In the genomic region with DNA sequence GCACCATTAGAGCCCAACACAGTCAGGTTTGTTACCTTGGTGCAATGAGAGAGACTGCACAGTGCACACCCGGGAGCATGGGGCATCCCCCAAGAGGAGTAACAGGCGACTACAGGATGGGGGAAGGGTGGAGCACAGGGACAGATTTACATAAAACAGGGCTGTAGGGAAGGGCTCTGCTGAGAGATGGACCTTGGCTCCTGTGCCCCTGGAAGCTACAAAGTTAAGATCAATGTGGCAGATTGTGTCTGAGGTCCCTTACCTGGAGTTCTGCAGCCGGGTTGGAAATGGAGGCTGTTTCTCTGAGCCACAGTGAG, we compare ENCODE assay signal across 23 cellular contexts. TPM values are rescaled to one million over a fixed set of nuclear protein-coding genes. Genes with fewer than 3 reads are reported as not detected.
DNase-seq lines count a peak whose midpoint lies in the region; ATAC-seq, FAIRE-seq and TF ChIP-seq lines count a peak whose summit lies in the region.
"Had no signal": no experiment of that assay in that cellular context is flagged by ENCODE, and none has a peak within 500 bp of the region (broad histone marks: within the 10 kb centered on the region; RNA-seq: fewer than 3 reads in every experiment).

No MANE protein-coding gene starts in this region.

- CTCF ChIA-PET in WTC11 (lab: Charles Lee), result interaction anchor here (0.6 to 1.1 kb wide), 2 partner anchors 105 to 148 kb away, joined by 3 to 4 read pairs; no protein-coding TSS in a partner anchor
- CTCF ChIA-PET in T-cell (lab: Charles Lee), result interaction anchor here in 1 of 2 donors (0.7 kb wide), 1 partner anchor 9 kb away, joined by 3 read pairs; no protein-coding TSS in a partner anchor

- H3K9me3 Mint-ChIP-seq in natural killer cell treated with Interleukin-12 subunit alpha and Interleukin-12 subunit beta and Interleukin-15 and Interleukin-18, amount 100 ng/mL, for 72 hours, result no peaks in the 10 kb centered on the region
- no peaks in the 10 kb centered on the region for H3K9me3 Mint-ChIP-seq in natural killer cell
- no peaks in the 10 kb centered on the region for H3K9me3 Mint-ChIP-seq in WTC11
- H3K9me3 Mint-ChIP-seq in activated T-cell treated with anti-CD3 and anti-CD28 coated beads, Interleukin-2, amount 50 U/mL, for 72 hours, result no peaks in the 10 kb centered on the region
- H3K9me3 Mint-ChIP-seq in T-cell, result no peaks in the 10 kb centered on the region
- H3K9me3 Mint-ChIP-seq: CD4-positive, alpha-beta T cell had no signal

- H3K4me1 Mint-ChIP-seq in natural killer cell treated with Interleukin-12 subunit alpha and Interleukin-12 subunit beta and Interleukin-15 and Interleukin-18, amount 100 ng/mL, for 72 hours (ENCODE audit: low read depth in 2 of 2), result peaks cover 0 to 4% of the 10 kb centered on the region in 2 donors
- H3K4me1 Mint-ChIP-seq in natural killer cell, result peaks cover 5 to 6% of the 10 kb centered on the region in 2 donors
- peaks cover 12% of the 10 kb centered on the region for H3K4me1 Mint-ChIP-seq in WTC11
- H3K4me1 Mint-ChIP-seq in activated T-cell treated with anti-CD3 and anti-CD28 coated beads, Interleukin-2, amount 50 U/mL, for 72 hours (ENCODE audit: low read depth), result peaks cover 6% of the 10 kb centered on the region
- peaks cover 3 to 6% (median 5%) of the 10 kb centered on the region in 3 donors for H3K4me1 Mint-ChIP-seq in T-cell

- DNase-seq in natural killer cell treated with Interleukin-12 subunit alpha and Interleukin-12 subunit beta and Interleukin-15 and Interleukin-18, amount 100 ng/mL, for 72 hours (ENCODE audit: low spot score), result peak; percentile 31
- DNase-seq in natural killer cell, result no peak
- DNase-seq in WTC11 (ENCODE audit: low spot score), result no peak
- peak; percentile 46 for DNase-seq in islet precursor cell
- DNase-seq in urothelium cell line (ENCODE audit: low spot score), result peak; percentile 4
- no peak for DNase-seq in activated T-cell treated with anti-CD3 and anti-CD28 coated beads, Interleukin-2, amount 50 U/mL, for 72 hours
- no peak for DNase-seq in T-cell
- DNase-seq: BE2C; CD4-positive, alpha-beta T cell; COR-L47; MG63; NCI-H1048; NCI-H1436; NCI-H187 treated with DMSO at 0.1 percent for 48 hours; NCI-H2107; NCI-H748 treated with DMSO at 0.1 percent for 48 hours; SIG-M5 had no signal

- no peak for FAIRE-seq in urothelium cell line (lab: Jason Lieb, UNC)
- FAIRE-seq: GM12891 had no signal

- POLR2A ChIA-PET in WTC11 (lab: Charles Lee) (no interaction called here), T-cell (lab: Charles Lee) (no interaction called here)

- H3K27ac Mint-ChIP-seq in natural killer cell treated with Interleukin-12 subunit alpha and Interleukin-12 subunit beta and Interleukin-15 and Interleukin-18, amount 100 ng/mL, for 72 hours, result no peak overlapping the region
- H3K27ac Mint-ChIP-seq in natural killer cell, result no peak overlapping the region
- no peak overlapping the region for H3K27ac Mint-ChIP-seq in WTC11
- no peak overlapping the region for H3K27ac Mint-ChIP-seq in activated T-cell treated with anti-CD3 and anti-CD28 coated beads, Interleukin-2, amount 50 U/mL, for 72 hours
- H3K27ac Mint-ChIP-seq in T-cell, result no peak overlapping the region
- H3K27ac Mint-ChIP-seq: CD4-positive, alpha-beta T cell had no signal

- H3K36me3 Mint-ChIP-seq in natural killer cell treated with Interleukin-12 subunit alpha and Interleukin-12 subunit beta and Interleukin-15 and Interleukin-18, amount 100 ng/mL, for 72 hours, result no peaks in the 10 kb centered on the region
- no peaks in the 10 kb centered on the region for H3K36me3 Mint-ChIP-seq in natural killer cell
- H3K36me3 Mint-ChIP-seq in WTC11, result no peaks in the 10 kb centered on the region
- H3K36me3 Mint-ChIP-seq in activated T-cell treated with anti-CD3 and anti-CD28 coated beads, Interleukin-2, amount 50 U/mL, for 72 hours (ENCODE audit: insufficient read depth in 2 of 2), result no peaks in the 10 kb centered on the region
- H3K36me3 Mint-ChIP-seq in T-cell, result no peaks in the 10 kb centered on the region

- ATAC-seq in natural killer cell treated with Interleukin-12 subunit alpha and Interleukin-12 subunit beta and Interleukin-15 and Interleukin-18, amount 100 ng/mL, for 72 hours, result no peak
- ATAC-seq in natural killer cell (no peak), WTC11 (peak; percentile 12; the same call in 1 of the 2 replicates), GM19397 (IDR thresholded peaks at IDR 0.05; ENCODE audit: unreplicated experiment) (no peak), T-cell (replicated peaks in 1 of 4) (no peak)
- ATAC-seq in activated T-cell treated with anti-CD3 and anti-CD28 coated beads, Interleukin-2, amount 50 U/mL, for 72 hours (replicated peaks in 1 of 2), result no peak
- ATAC-seq: SK-N-SH treated with all-trans-retinoic acid at 6 μM for 48 hours had no signal

- TF ChIP-seq CTCF in natural killer cell (IDR thresholded peaks at IDR 0.05) (no peak), WTC11 (IDR thresholded peaks at IDR 0.05) (no peak)

- intact Hi-C loops in natural killer cell (cut with micrococcal nuclease), result no loop called here

- H3K27me3 Mint-ChIP-seq in natural killer cell treated with Interleukin-12 subunit alpha and Interleukin-12 subunit beta and Interleukin-15 and Interleukin-18, amount 100 ng/mL, for 72 hours, result peaks cover 7 to 25% of the 10 kb centered on the region in 2 donors
- H3K27me3 Mint-ChIP-seq in natural killer cell (ENCODE audit: low read depth in 2 of 2) (peaks cover 30 to 34% of the 10 kb centered on the region in 2 donors), WTC11 (ENCODE audit: low read depth) (peaks cover 10% of the 10 kb centered on the region), T-cell (peaks cover 34 to 36% of the 10 kb centered on the region in 2 donors)
- H3K27me3 Mint-ChIP-seq in activated T-cell treated with anti-CD3 and anti-CD28 coated beads, Interleukin-2, amount 50 U/mL, for 72 hours (ENCODE audit: low read depth), result peaks cover 38% of the 10 kb centered on the region

- H3K4me3 Mint-ChIP-seq in natural killer cell treated with Interleukin-12 subunit alpha and Interleukin-12 subunit beta and Interleukin-15 and Interleukin-18, amount 100 ng/mL, for 72 hours, result no peak overlapping the region
- H3K4me3 Mint-ChIP-seq in natural killer cell, result no peak overlapping the region
- H3K4me3 Mint-ChIP-seq in WTC11, result no peak overlapping the region
- no peak overlapping the region for H3K4me3 Mint-ChIP-seq in activated T-cell treated with anti-CD3 and anti-CD28 coated beads, Interleukin-2, amount 50 U/mL, for 72 hours
- no peak overlapping the region for H3K4me3 Mint-ChIP-seq in T-cell
- H3K4me3 Mint-ChIP-seq: CD4-positive, alpha-beta T cell had no signal

TF ChIP-seq in WTC11, 78 proteins besides CTCF, POLR2A, EP300 and RAD21:
- TF ChIP-seq, protein P1, sequence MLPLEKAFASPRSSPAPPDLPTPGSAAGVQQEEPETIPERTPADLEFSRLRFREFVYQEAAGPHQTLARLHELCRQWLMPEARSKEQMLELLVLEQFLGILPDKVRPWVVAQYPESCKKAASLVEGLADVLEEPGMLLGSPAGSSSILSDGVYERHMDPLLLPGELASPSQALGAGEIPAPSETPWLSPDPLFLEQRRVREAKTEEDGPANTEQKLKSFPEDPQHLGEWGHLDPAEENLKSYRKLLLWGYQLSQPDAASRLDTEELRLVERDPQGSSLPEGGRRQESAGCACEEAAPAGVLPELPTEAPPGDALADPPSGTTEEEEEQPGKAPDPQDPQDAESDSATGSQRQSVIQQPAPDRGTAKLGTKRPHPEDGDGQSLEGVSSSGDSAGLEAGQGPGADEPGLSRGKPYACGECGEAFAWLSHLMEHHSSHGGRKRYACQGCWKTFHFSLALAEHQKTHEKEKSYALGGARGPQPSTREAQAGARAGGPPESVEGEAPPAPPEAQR (CRISPR knock-in tag; IDR thresholded peaks at IDR 0.05), result no peak
- TF ChIP-seq PRRX2 (CRISPR knock-in tag; IDR thresholded peaks at IDR 0.05) (no peak), ZNF396 (CRISPR knock-in tag; IDR thresholded peaks at IDR 0.05; ENCODE audit: borderline replicate concordance) (no peak), CREB1 (CRISPR knock-in tag; IDR thresholded peaks at IDR 0.05) (no peak), FOXJ3 (CRISPR knock-in tag; IDR thresholded peaks at IDR 0.05; ENCODE audit: borderline replicate concordance) (no peak), FOXK1 (CRISPR knock-in tag; IDR thresholded peaks at IDR 0.05) (no peak), GRHL2 (CRISPR knock-in tag; IDR thresholded peaks at IDR 0.05; ENCODE audit: insufficient replicate concordance, severe bottlenecking) (no peak)

RNA-seq across cellular contexts. Expression of gene SLC18A3, which starts 13.7 kb away (rescaled TPM):
- total RNA-seq in natural killer cell treated with Interleukin-12 subunit alpha and Interleukin-12 subunit beta and Interleukin-15 and Interleukin-18, amount 100 ng/mL, for 72 hours, result not detected
- total RNA-seq in natural killer cell (not detected), WTC11 (2021) (0.07 to 0.13 TPM (median 0.09 TPM) in 3 replicates), T-cell (not detected)
- total RNA-seq in activated T-cell treated with anti-CD3 and anti-CD28 coated beads, Interleukin-2, amount 50 U/mL, for 72 hours, result not detected
- total RNA-seq: CD4-positive, alpha-beta T cell; H4; LHCN-M2; NCI-H460 had no signal

RNA-seq across cellular contexts. Expression of gene CHAT, which starts 17.4 kb away (rescaled TPM):
- total RNA-seq in natural killer cell treated with Interleukin-12 subunit alpha and Interleukin-12 subunit beta and Interleukin-15 and Interleukin-18, amount 100 ng/mL, for 72 hours, result not detected
- total RNA-seq in natural killer cell (not detected), WTC11 (2021) (not detected in 3 replicates), T-cell (not detected)
- total RNA-seq in activated T-cell treated with anti-CD3 and anti-CD28 coated beads, Interleukin-2, amount 50 U/mL, for 72 hours, result under 1 TPM in 1 of 2 donors, not detected in 1; 0.14 TPM
- total RNA-seq: CD4-positive, alpha-beta T cell; H4; LHCN-M2; NCI-H460 had no signal

RNA-seq across cellular contexts. Expression of gene ERCC6, which starts 57.5 kb away (rescaled TPM):
- total RNA-seq in natural killer cell treated with Interleukin-12 subunit alpha and Interleukin-12 subunit beta and Interleukin-15 and Interleukin-18, amount 100 ng/mL, for 72 hours, result 10 to 100 TPM; 22.5 to 27.8 TPM
- total RNA-seq in natural killer cell (10 to 100 TPM; 36.4 to 54.6 (median 52.6) TPM), WTC11 (2021) (10.9 to 14.5 TPM (median 14.3 TPM) in 3 replicates), T-cell (10 to 100 TPM; 34.6 to 40.7 (median 39.1) TPM)
- total RNA-seq in activated T-cell treated with anti-CD3 and anti-CD28 coated beads, Interleukin-2, amount 50 U/mL, for 72 hours, result 10 to 100 TPM; 29.4 to 33.6 TPM

Comparison
In these comparisons a context has a peak if more than half of its experiments do, and no peak if none do; other contexts are left out.
1. DNase-seq: peak in natural killer cell treated with Interleukin-12 subunit alpha and Interleukin-12 subunit beta and Interleukin-15 and Interleukin-18, amount 100 ng/mL, for 72 hours (single experiment), islet precursor cell (single experiment) and urothelium cell line (single experiment); none in natural killer cell (single experiment), WTC11 (single experiment), activated T-cell treated with anti-CD3 and anti-CD28 coated beads, Interleukin-2, amount 50 U/mL, for 72 hours (0 of 2) and T-cell (0 of 34).